8 cellular contexts compared by ENCODE assay signal in the genomic region with DNA sequence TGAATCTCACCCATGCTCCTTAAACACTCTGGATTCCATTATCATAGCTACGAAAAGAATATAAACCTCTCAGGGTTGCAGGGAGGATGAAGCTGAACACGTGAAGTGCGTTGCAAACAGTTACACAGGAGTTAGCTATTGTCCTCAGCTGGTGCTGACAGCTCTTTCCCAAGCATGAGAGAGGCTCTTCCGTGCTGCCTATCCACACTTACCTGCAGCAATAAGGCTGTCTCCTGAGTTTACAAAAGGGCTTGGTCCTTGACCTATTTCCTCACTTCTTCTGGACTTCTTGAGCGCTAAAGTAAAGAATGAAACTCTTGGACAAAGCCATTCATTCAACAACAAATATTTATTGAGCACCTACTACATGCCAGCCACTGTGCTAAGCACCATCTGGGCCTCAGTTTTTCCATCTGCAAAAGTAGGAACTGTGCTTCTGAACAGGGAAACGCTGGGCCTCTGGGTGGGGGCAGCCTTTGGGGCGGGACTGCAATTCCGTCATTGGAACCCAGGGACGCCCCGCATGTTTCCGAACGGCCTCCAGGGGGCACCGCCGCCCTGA. TPM values are rescaled to one million over a fixed set of nuclear protein-coding genes. Genes with fewer than 3 reads are reported as not detected.
A peak's percentile ranks its signal among the peaks of the same experiment; 100 is the strongest.
DNase-seq lines count a peak whose midpoint lies in the region; ATAC-seq, FAIRE-seq and TF ChIP-seq lines count a peak whose summit lies in the region.

No MANE protein-coding gene starts in this region.

- ATAC-seq in HG02763 (IDR thresholded peaks at IDR 0.05; ENCODE audit: unreplicated experiment) (peak; percentile 71), PC-3 (no peak)

- no peak for TF ChIP-seq POLR2A in thyroid gland (IDR thresholded peaks at IDR 0.05)

- H4K20me1 ChIP-seq in PC-3 (ENCODE audit: low read length), result no peaks in the 10 kb centered on the region

- no peak for FAIRE-seq in frontal cortex (lab: Jason Lieb, UNC)

- peak overlapping the region; percentile 72 for H3K27ac ChIP-seq in PC-3 (ENCODE audit: low read length)
- peak overlapping the region; percentile 94 to 99 (median 95) for H3K27ac ChIP-seq in thyroid gland

- peak overlapping the region; percentile 74 for H3K4me3 ChIP-seq in PC-3 (ENCODE audit: low read length)
- peak overlapping the region; percentile 78 to 89 (median 87) for H3K4me3 ChIP-seq in thyroid gland (replicated peaks in 1 of 3)

- no peaks in the 10 kb centered on the region for H3K27me3 Mint-ChIP-seq in osteocyte (ENCODE audit: unreplicated experiment)

- POLR2A ChIA-PET in PC-3 (lab: Charles Lee; ENCODE audit: unreplicated experiment), result interaction anchor here (0.5 kb wide), 1 partner anchor 110 kb away, joined by 4 read pairs; no protein-coding TSS in a partner anchor

- H2AFZ ChIP-seq in PC-3 (ENCODE audit: low read length), result peak overlapping the region; percentile 99

- no peaks in the 10 kb centered on the region for H3K9me2 ChIP-seq in PC-3 (replicated peaks; ENCODE audit: low read length)

- H3K36me3 Mint-ChIP-seq in osteocyte (ENCODE audit: unreplicated experiment), result peaks cover 11% of the 10 kb centered on the region

- H3K79me2 ChIP-seq in PC-3 (ENCODE audit: low read length), result peaks cover 10% of the 10 kb centered on the region

- 22 to 36% methylated on average over 5 to 10 of the region's 14 CpGs for WGBS in thyroid gland, 2 donors

- no peaks in the 10 kb centered on the region for H3K27me3 ChIP-seq in PC-3 (ENCODE audit: low read length)
- no peaks in the 10 kb centered on the region for H3K27me3 ChIP-seq in thyroid gland

- intact Hi-C loops in PC-3 (cut with micrococcal nuclease), result loop anchor here (1.0 to 5.0 kb wide), 2 partner anchors 64 to 104 kb away; partner anchors contain the start of gene ZNHIT2
- intact Hi-C loops in thyroid gland (cut with DNase I), result loop anchor here (10.0 kb wide), 1 partner anchor 102 kb away; the partner anchor contains the start of genes TM7SF2 and ZNHIT2

- no TSS peak for BruUV-seq in PC-3 (replicated peaks; lab: Mats Ljungman, UMichigan)

- H3K9me3 Mint-ChIP-seq in osteocyte (ENCODE audit: unreplicated experiment), result no peaks in the 10 kb centered on the region

- H3K27ac Mint-ChIP-seq in osteocyte (ENCODE audit: unreplicated experiment), result peak overlapping the region; percentile 97

- H3K9me3 ChIP-seq in PC-3 (ENCODE audit: low read length) (no peaks in the 10 kb centered on the region), thyroid gland (no peaks in the 10 kb centered on the region)

- peak overlapping the region; percentile 78 for H3K9ac ChIP-seq in PC-3 (ENCODE audit: low read length)

- CTCF ChIA-PET in PC-3 (lab: Charles Lee), result no interaction called here

- H3K4me1 Mint-ChIP-seq in osteocyte (ENCODE audit: unreplicated experiment), result peaks cover 11% of the 10 kb centered on the region

- DNase-seq in EH (ENCODE audit: low read depth) (peak; percentile 87), PC-3 (peak; percentile 92), frontal cortex (ENCODE audit: low spot score in 2 of 2) (peak; percentile 87 to 92), osteocyte (ENCODE audit: extremely low spot score, unreplicated experiment) (peak; percentile 96), thyroid gland (peak; percentile 87 to 89), NAMALWA (ENCODE audit: low spot score) (no peak)
- peak; percentile 80 to 85 (median 82) for DNase-seq in activated naive CD4-positive, alpha-beta T cell (lab: John Stamatoyannopoulos, UW)

- H3K4me1 ChIP-seq in PC-3 (ENCODE audit: insufficient read depth, low read length) (peaks cover 14% of the 10 kb centered on the region), thyroid gland (peaks cover 11 to 13% of the 10 kb centered on the region in 2 donors)

- peak; percentile 80; the same call in 1 of the 2 replicates for TF ChIP-seq CTCF in PC-3 (conservative IDR thresholded peaks at IDR 0.05; ENCODE audit: low read depth, low read length)
- TF ChIP-seq CTCF in osteocyte (IDR thresholded peaks at IDR 0.05), result peak; percentile 75
- TF ChIP-seq CTCF in thyroid gland (IDR thresholded peaks at IDR 0.05), result peak in 4 of 6 experiments; percentile 50 to 82 (median 68)

- H3K4me3 Mint-ChIP-seq in osteocyte (ENCODE audit: unreplicated experiment), result peak overlapping the region; percentile 88

- H3K4me2 ChIP-seq in PC-3 (ENCODE audit: low read length), result peak overlapping the region; percentile 96

- H3K36me3 ChIP-seq in PC-3 (ENCODE audit: low read depth, low read length) (no peaks in the 10 kb centered on the region), thyroid gland (peaks cover 0 to under 1% of the 10 kb centered on the region in 2 donors)

- H3F3A ChIP-seq in PC-3 (ENCODE audit: low read length, unreplicated experiment), result no peaks in the 10 kb centered on the region

RNA-seq across cellular contexts. Expression of gene ARL2, which starts 0.7 kb away (rescaled TPM):
- total RNA-seq in PC-3 (2014; rRNA removed) (86.0 and 107 TPM in 2 replicates), frontal cortex (50.5 TPM), osteocyte (118 and 124 TPM in 2 replicates), thyroid gland (100 to 1,000 TPM in 3 of 4 donors, 10 to 100 TPM in 1; 76.6 to 166 (median 119) TPM)

RNA-seq across cellular contexts. Expression of gene SNX15, which starts 14.0 kb away (rescaled TPM):
- total RNA-seq in PC-3 (2014; rRNA removed), result 15.1 and 40.4 TPM in 2 replicates
- total RNA-seq in frontal cortex, result 17.9 TPM
- total RNA-seq in osteocyte, result 26.9 and 30.0 TPM in 2 replicates
- 10 to 100 TPM; 11.6 to 36.4 (median 19.2) TPM for total RNA-seq in thyroid gland

RNA-seq across cellular contexts. Expression of gene BATF2, which starts 16.4 kb away (rescaled TPM):
- total RNA-seq in PC-3 (2014; rRNA removed) (0.52 TPM in 1 of 2 replicates, not detected in the other), frontal cortex (not detected), osteocyte (not detected in 2 replicates), thyroid gland (1 to 10 TPM; 1.2 to 9.1 (median 2.3) TPM)

RNA-seq across cellular contexts. Expression of gene SAC3D1, which starts 27.8 kb away (rescaled TPM):
- 61.0 and 82.0 TPM in 2 replicates for total RNA-seq in PC-3 (2014; rRNA removed)
- total RNA-seq in frontal cortex, result 5.7 TPM
- total RNA-seq in osteocyte, result 15.0 and 15.6 TPM in 2 replicates
- total RNA-seq in thyroid gland, result 10 to 100 TPM in 1 of 4 donors, 1 to 10 TPM in 3; 2.1 to 13.1 (median 6.0) TPM

RNA-seq across cellular contexts. Expression of gene MAJIN, which starts 41.3 kb away (rescaled TPM):
- total RNA-seq in PC-3 (2014; rRNA removed) (not detected in 2 replicates), frontal cortex (not detected), osteocyte (not detected in 2 replicates), thyroid gland (under 1 TPM in 1 of 4 donors, not detected in 3; 0.27 TPM)
